26 cellular contexts compared by ENCODE assay signal in genomic region chr10:25888627-25889026, GRCh38. TPM values are rescaled to one million over a fixed set of nuclear protein-coding genes. Genes with fewer than 3 reads are reported as not detected.
"Had no signal": no experiment of that assay in that cellular context is flagged by ENCODE, and none has a peak within 500 bp of the region (broad histone marks: within the 10 kb centered on the region; RNA-seq: fewer than 3 reads in every experiment).

No MANE protein-coding gene starts in this region.

- H3K9me3 ChIP-seq: lower lobe of right lung, testis, transverse colon had no signal

- H3K4me3 ChIP-seq: left lung, lower lobe of right lung, right lobe of liver, testis, transverse colon had no signal

- H3K36me3 ChIP-seq: left lung, lower lobe of right lung, right lobe of liver, transverse colon had no signal

- FAIRE-seq: urothelium cell line had no signal

- H3K4me1 ChIP-seq: left lung, lower lobe of right lung, right lobe of liver, testis, transverse colon had no signal

- H3K27ac ChIP-seq: left lung, lower lobe of right lung, right lobe of liver, testis, transverse colon had no signal

- DNase-seq: activated B cell treated with CpG ODN at 0.5 μM for 24 hours; activated CD8-positive, alpha-beta memory T cell treated with anti-CD3 and anti-CD28 coated beads, Interleukin-2, amount 10 ng/mL, durations not matched to agents 7 days and 5 days; activated CD8-positive, alpha-beta T cell treated with anti-CD3 and anti-CD28 coated beads, Interleukin-2, amount 10 ng/mL, durations not matched to agents 7 days and 5 days; activated naive CD8-positive, alpha-beta T cell treated with anti-CD3 and anti-CD28 coated beads, Interleukin-2, amount 50 U/mL, for 24 hours; activated T-cell treated with anti-CD3 and anti-CD28 coated beads, Interleukin-2, amount 50 U/mL, for 48 hours; amygdala; caudate nucleus; cortex of kidney; foreskin fibroblast; head of caudate nucleus; hippocampal formation; kidney glomerular epithelial cell; left lung; lower lobe of right lung; mesenchymal stem cell; natural killer cell; posterior cingulate gyrus; right lobe of liver; stimulated activated CD4-positive, alpha-beta T cell treated with anti-CD3 and anti-CD28 coated beads, Interleukin-4, amount 100 ng/mL, for 1 hour; stimulated activated naive CD8-positive, alpha-beta T cell treated with anti-CD3 and anti-CD28 coated beads, Interleukin-15, Interleukin-2, amounts not matched to agents 100 U/mL and 50 U/mL, for 24 hours; testis; transverse colon had no signal

- ATAC-seq: activated CD8-positive, alpha-beta memory T cell treated with anti-CD3 and anti-CD28 coated beads, Interleukin-2, amount 10 ng/mL, durations not matched to agents 7 days and 5 days; activated CD8-positive, alpha-beta T cell treated with anti-CD3 and anti-CD28 coated beads, Interleukin-2, amount 10 ng/mL, durations not matched to agents 7 days and 5 days; activated naive CD8-positive, alpha-beta T cell treated with anti-CD3 and anti-CD28 coated beads, Interleukin-2, amount 50 U/mL, for 24 hours; esophagus mucosa; left lung; lower lobe of right lung; natural killer cell; right lobe of liver; stimulated activated naive CD8-positive, alpha-beta T cell treated with anti-CD3 and anti-CD28 coated beads, Interleukin-15, Interleukin-2, amounts not matched to agents 100 U/mL and 50 U/mL, for 24 hours had no signal

- H3K27me3 ChIP-seq: left lung, right lobe of liver, testis, transverse colon had no signal

RNA-seq across cellular contexts. Expression of gene MYO3A, which starts 45.4 kb away (rescaled TPM):
- total RNA-seq: activated CD8-positive, alpha-beta T cell treated with anti-CD3 and anti-CD28 coated beads, Interleukin-2, amount 10 ng/mL, durations not matched to agents 7 days and 5 days; activated T-helper 2 cell treated with anti-CD3 and anti-CD28 coated beads, Interferon-gamma antibody, Interleukin-2, Interleukin-4, amounts not matched to agents 10 μg/mL and 5 μg/mL and 100 μg/mL, durations not matched to agents 14 hours and 24 hours and 36 hours; chondrocyte; natural killer cell had no signal
